1 cellular context compared by ENCODE assay signal in the genomic region with DNA sequence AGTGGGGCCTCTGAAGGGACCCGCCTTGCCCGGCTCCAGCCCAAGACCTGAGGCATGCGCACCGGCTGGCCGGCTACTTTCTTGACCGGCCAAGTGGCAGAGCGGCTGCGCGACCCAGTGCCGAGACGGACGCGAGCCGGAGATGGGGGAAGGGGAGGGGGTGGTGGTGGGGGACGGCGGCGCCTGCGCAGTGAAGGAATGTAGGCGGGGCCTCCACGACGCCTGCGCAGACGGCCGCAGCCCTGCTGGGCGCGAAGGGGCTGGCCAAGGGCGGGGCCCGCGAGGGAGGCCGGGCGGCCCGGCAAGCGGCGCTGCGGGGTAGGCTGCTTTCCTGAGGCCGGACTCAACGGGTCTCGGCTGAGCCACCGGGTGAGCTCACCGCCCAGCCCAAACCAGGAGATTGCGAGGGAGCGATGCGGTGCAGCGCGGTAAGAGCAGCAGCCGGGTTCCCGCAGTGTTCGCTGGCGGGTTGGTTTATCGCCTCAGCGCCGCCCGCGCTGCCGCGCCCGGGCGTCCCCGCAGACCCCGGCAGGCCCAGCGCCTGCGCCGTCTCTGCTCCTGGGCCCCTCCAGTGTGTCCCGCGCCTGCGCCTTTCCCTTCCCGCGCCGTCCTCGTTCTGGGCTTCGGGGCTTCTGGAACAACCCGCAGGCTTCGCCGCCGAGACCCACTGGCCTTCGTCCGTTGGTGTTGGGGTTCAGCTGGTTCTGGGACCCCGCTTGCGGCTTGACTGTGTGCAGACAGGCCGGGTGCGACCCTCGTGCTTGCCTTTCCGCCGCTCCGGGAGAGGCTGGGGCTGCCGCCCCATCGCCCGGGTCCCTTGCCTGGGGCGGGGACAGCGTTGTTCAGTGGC.
TF ChIP-seq lines count a peak whose summit lies in the region.

A gene with protein sequence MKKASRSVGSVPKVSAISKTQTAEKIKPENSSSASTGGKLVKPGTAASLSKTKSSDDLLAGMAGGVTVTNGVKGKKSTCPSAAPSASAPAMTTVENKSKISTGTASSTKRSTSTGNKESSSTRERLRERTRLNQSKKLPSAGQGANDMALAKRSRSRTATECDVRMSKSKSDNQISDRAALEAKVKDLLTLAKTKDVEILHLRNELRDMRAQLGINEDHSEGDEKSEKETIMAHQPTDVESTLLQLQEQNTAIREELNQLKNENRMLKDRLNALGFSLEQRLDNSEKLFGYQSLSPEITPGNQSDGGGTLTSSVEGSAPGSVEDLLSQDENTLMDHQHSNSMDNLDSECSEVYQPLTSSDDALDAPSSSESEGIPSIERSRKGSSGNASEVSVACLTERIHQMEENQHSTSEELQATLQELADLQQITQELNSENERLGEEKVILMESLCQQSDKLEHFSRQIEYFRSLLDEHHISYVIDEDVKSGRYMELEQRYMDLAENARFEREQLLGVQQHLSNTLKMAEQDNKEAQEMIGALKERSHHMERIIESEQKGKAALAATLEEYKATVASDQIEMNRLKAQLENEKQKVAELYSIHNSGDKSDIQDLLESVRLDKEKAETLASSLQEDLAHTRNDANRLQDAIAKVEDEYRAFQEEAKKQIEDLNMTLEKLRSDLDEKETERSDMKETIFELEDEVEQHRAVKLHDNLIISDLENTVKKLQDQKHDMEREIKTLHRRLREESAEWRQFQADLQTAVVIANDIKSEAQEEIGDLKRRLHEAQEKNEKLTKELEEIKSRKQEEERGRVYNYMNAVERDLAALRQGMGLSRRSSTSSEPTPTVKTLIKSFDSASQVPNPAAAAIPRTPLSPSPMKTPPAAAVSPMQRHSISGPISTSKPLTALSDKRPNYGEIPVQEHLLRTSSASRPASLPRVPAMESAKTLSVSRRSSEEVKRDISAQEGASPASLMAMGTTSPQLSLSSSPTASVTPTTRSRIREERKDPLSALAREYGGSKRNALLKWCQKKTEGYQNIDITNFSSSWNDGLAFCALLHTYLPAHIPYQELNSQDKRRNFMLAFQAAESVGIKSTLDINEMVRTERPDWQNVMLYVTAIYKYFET (plus strand): TSS at position 276 of the 850 bp plus-strand sequence. CDS start 31,401 bp downstream, outside the sequence.

TF ChIP-seq in SK-N-SH treated with all-trans-retinoic acid at 6 μM for 48 hours, 23 proteins besides CTCF, POLR2A, EP300 and RAD21 (continued from another document):
- TF ChIP-seq, protein P1, sequence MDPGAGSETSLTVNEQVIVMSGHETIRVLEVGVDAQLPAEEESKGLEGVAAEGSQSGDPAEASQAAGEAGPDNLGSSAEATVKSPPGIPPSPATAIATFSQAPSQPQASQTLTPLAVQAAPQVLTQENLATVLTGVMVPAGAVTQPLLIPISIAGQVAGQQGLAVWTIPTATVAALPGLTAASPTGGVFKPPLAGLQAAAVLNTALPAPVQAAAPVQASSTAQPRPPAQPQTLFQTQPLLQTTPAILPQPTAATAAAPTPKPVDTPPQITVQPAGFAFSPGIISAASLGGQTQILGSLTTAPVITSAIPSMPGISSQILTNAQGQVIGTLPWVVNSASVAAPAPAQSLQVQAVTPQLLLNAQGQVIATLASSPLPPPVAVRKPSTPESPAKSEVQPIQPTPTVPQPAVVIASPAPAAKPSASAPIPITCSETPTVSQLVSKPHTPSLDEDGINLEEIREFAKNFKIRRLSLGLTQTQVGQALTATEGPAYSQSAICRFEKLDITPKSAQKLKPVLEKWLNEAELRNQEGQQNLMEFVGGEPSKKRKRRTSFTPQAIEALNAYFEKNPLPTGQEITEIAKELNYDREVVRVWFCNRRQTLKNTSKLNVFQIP (CRISPR knock-in tag; IDR thresholded peaks at IDR 0.05; ENCODE audit: borderline replicate concordance, low read depth), result no peak
- TF ChIP-seq ZC3H10 (CRISPR knock-in tag; IDR thresholded peaks at IDR 0.05) (no peak), ZFP30 (CRISPR knock-in tag; IDR thresholded peaks at IDR 0.05) (no peak), SNAI2 (CRISPR knock-in tag; IDR thresholded peaks at IDR 0.05) (no peak), CSDC2 (CRISPR knock-in tag; IDR thresholded peaks at IDR 0.05) (no peak), PPARA (CRISPR knock-in tag; IDR thresholded peaks at IDR 0.05; ENCODE audit: borderline replicate concordance) (no peak), OSR1 (CRISPR knock-in tag; IDR thresholded peaks at IDR 0.05) (no peak), ZNF565 (CRISPR knock-in tag; conservative IDR thresholded peaks at IDR 0.05; ENCODE audit: low read depth) (no peak), RARB (CRISPR knock-in tag; IDR thresholded peaks at IDR 0.05) (no peak)
- TF ChIP-seq, protein P2, sequence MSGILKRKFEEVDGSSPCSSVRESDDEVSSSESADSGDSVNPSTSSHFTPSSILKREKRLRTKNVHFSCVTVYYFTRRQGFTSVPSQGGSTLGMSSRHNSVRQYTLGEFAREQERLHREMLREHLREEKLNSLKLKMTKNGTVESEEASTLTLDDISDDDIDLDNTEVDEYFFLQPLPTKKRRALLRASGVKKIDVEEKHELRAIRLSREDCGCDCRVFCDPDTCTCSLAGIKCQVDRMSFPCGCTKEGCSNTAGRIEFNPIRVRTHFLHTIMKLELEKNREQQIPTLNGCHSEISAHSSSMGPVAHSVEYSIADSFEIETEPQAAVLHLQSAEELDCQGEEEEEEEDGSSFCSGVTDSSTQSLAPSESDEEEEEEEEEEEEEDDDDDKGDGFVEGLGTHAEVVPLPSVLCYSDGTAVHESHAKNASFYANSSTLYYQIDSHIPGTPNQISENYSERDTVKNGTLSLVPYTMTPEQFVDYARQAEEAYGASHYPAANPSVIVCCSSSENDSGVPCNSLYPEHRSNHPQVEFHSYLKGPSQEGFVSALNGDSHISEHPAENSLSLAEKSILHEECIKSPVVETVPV (CRISPR knock-in tag; IDR thresholded peaks at IDR 0.05), result no peak
